Comparison of ENCODE assay signal across 4 cellular contexts in the genomic region with DNA sequence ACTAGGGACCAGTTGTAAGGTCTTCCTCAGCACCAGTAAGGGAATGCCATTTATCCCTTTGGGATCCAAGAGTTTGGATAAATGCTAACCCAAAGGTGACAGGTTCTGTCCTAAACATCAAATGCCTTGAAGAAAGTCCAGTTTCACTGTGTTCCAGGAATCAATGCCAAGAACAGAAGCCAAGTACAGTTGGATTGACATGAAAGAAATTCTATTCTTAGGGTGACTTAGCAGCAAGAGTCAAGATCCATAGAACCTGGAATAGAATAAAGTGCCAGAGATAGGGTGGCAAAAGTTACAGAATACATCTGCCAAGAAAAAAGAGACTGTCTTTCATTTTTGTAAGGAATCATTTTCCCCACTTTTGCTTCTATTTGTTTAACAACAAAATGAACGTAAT.
"Had no signal": no experiment of that assay in that cellular context is flagged by ENCODE, and none has a peak within 500 bp of the region (broad histone marks: within the 10 kb centered on the region; RNA-seq: fewer than 3 reads in every experiment).

No MANE protein-coding gene starts in this region.

- H3K4me3 ChIP-seq: GM23338 had no signal

- ATAC-seq: GM23338 had no signal

- DNase-seq: H9, HCEC 1CT, IMR-90 had no signal
